In the genomic region with DNA sequence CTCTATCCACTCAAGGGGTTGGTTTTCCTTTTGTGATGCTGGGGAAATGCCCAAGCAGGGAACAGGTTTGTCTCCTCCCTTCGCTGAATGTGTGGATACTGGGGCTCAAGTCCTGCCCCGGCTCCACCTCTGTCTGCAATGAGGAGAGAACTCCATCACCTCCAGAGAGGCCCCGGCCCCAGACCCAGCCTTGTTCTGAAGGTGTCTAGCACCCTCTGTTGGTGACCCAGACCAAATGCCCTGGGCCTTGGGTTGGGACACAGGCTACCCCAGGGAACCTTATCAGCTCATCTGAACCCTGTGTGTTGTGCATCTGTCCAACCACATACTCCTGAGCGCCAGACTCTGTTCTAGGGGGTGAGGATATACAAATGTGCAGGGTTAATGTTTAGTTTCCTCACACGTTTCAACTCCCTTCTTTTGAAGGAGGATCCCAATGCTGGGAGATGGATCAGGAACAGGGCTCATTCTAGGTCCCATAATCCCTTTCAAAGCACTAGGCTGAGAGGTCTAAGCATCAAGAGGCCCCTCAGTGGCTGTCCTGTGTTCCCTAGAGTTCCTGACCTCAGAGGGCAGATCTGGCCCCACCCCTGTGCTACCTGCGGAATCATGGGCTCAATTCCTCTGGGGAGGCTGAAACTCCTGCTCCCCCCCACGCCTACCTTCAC, we compare ENCODE assay signal across 7 cellular contexts.
DNase-seq lines count a peak whose midpoint lies in the region; FAIRE-seq and TF ChIP-seq lines count a peak whose summit lies in the region.

No MANE protein-coding gene starts in this region.

- H3K27me3 ChIP-seq in ascending aorta, result no peaks in the 10 kb centered on the region

- DNase-seq in GM13976 (ENCODE audit: low spot score) (peak; percentile 56), HTR-8/SVneo (ENCODE audit: insufficient read length, low spot score) (peak; percentile 54), SW480 (ENCODE audit: low spot score) (peak; percentile 44), ascending aorta (ENCODE audit: low spot score in 2 of 2) (no peak), inferior parietal cortex (ENCODE audit: extremely low spot score) (peak; percentile 7), mucosa of gallbladder (ENCODE audit: low spot score) (no peak)
- DNase-seq in stimulated activated CD8-positive, alpha-beta memory T cell treated with anti-CD3 and anti-CD28 coated beads, Interleukin-15, amount 100 ng/mL, for 48 hours (ENCODE audit: low read depth in 2 of 2), result peak; percentile 15 to 18

- H3K9me3 ChIP-seq in ascending aorta, result no peaks in the 10 kb centered on the region

- H3K4me3 ChIP-seq in ascending aorta, result no peak overlapping the region

- TF ChIP-seq CTCF in GM13976 (IDR thresholded peaks at IDR 0.05; ENCODE audit: borderline replicate concordance, control extremely low read depth, extremely low read depth, insufficient read depth, missing control alignments) (peak; percentile 64), ascending aorta (IDR thresholded peaks at IDR 0.05) (peak in 2 of 3 experiments; percentile 9 to 32)

- in situ Hi-C loops in GM13976 (cut with MboI; ENCODE audit: low sequenced_read_pairs, unreplicated experiment), result loop anchor here (10.0 kb wide), 1 partner anchor 203 kb away; no protein-coding TSS in a partner anchor

- intact Hi-C loops in ascending aorta (cut with DNase I), result loop anchor here (2.0 kb wide), 1 partner anchor 199 kb away; no protein-coding TSS in a partner anchor

- H3K36me3 ChIP-seq in ascending aorta, result no peaks in the 10 kb centered on the region

- H3K4me1 ChIP-seq in ascending aorta, result no peaks in the 10 kb centered on the region

- H3K27ac ChIP-seq in ascending aorta, result no peak overlapping the region

- no peak for FAIRE-seq in HTR-8/SVneo (lab: Jason Lieb, UNC)

Comparison
In these comparisons a context has a peak if more than half of its experiments do, and no peak if none do; other contexts are left out.
1. DNase-seq: peak in GM13976 (single experiment), HTR-8/SVneo (single experiment), SW480 (single experiment), inferior parietal cortex (single experiment) and stimulated activated CD8-positive, alpha-beta memory T cell treated with anti-CD3 and anti-CD28 coated beads, Interleukin-15, amount 100 ng/mL, for 48 hours (2 of 2); none in ascending aorta (0 of 2) and mucosa of gallbladder (single experiment).